ENCODE assay signal across 1 cellular context in the genomic region with DNA sequence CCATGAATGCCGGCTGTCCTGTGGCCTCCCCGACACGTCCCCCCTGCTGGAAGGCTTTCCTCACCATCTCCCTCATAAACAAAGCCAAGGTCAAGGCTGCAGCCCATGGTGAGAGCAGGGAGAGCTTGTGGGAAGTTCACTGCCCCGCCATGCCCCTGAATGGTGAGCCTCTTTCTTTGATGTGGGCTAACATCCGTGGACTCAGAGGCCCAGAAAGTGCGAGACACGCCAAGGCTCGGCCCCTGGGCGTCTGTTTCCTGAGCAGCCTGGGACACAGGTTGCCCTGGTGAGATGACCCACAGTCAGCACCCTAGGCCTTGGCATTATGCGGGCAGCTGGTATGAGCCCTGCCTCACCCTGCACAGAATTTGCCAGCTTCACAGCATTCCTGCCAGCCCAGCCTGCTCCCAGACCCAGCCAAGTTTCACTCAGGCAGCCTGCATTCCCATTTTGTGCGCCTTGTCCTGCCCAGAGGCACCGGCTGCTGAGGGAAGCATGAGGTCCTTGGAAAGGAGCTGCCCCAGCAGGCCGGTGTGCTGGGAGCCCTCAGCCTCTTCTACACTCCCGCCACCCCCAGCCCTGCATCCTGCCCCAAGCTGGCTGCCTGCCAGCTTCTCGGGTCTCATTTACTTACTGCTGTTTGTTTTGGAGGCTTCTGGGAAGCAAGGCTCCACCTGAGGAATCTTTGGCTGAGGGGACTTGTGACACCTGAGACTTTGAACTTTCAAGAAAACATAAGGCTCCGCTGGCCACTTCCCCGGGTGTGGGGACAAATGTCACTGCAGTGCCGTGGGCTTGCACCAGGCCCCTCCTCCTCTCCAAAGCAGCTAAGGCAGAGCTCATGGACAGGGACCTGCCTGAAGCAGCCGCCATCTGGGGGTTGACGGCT.
TF ChIP-seq lines count a peak whose summit lies in the region.

No MANE protein-coding gene starts in this region.

TF ChIP-seq in GM12878, 131 proteins besides CTCF, POLR2A, EP300 and RAD21 (continued from another document):
- TF ChIP-seq ZBTB11 (CRISPR knock-in tag; IDR thresholded peaks at IDR 0.05) (no peak), SP1 (IDR thresholded peaks at IDR 0.05; ENCODE audit: low read depth, low read length) (no peak), ZNF622 (IDR thresholded peaks at IDR 0.05) (no peak), SMAD1 (IDR thresholded peaks at IDR 0.05; ENCODE audit: low read depth, partially characterized antibody) (no peak), NBN (IDR thresholded peaks at IDR 0.05) (no peak), ZNF687 (IDR thresholded peaks at IDR 0.05) (no peak), NFXL1 (IDR thresholded peaks at IDR 0.05; ENCODE audit: borderline replicate concordance) (no peak), BRCA1 (IDR thresholded peaks at IDR 0.05; ENCODE audit: low read depth, low read length) (no peak), YBX1 (IDR thresholded peaks at IDR 0.05) (no peak), BMI1 (IDR thresholded peaks at IDR 0.05; ENCODE audit: borderline replicate concordance) (no peak), IRF4 (IDR thresholded peaks at IDR 0.05; ENCODE audit: low read depth, low read length) (no peak), MXI1 (IDR thresholded peaks at IDR 0.05; ENCODE audit: low read depth, low read length) (no peak), ZNF207 (IDR thresholded peaks at IDR 0.05; ENCODE audit: borderline replicate concordance) (no peak), MTA2 (IDR thresholded peaks at IDR 0.05; ENCODE audit: low read depth) (no peak), STAT3 (IDR thresholded peaks at IDR 0.05; ENCODE audit: low read depth, low read length) (no peak), SIX5 (IDR thresholded peaks at IDR 0.05; ENCODE audit: low read depth, low read length, severe bottlenecking) (no peak), BHLHE40 (IDR thresholded peaks at IDR 0.05; ENCODE audit: borderline replicate concordance in 1 of 2, low read depth in 2 of 2, low read length in 1 of 2) (no peak), NR2C2 (IDR thresholded peaks at IDR 0.05; ENCODE audit: borderline replicate concordance, control insufficient read depth, insufficient read length, low read depth) (no peak)
